Comparison of ENCODE assay signal across 1 cellular context in the genomic region with DNA sequence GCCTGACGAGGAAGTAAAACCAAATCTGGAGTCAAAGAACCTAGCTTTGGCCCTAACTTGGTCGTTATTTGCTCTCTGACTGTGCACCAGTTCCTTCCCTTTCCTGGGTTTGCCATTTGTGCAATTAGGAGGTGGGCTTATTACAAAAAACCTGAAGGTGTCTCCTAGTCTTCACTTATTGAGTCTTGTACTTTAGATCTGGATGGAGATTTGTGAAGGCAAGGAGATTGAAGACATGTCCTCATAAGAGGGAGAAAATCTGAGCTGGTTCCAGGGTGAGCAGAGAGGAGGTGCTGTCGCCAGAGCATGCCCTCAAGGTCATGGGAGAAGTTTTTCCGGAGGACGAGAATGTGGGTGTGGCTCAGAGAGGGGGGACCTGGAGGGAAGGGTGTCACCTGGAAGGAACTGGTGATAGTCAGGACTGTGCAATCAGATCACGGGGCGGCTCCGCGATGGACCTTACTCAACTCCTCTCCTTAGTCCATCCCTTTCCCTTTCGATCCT.
TF ChIP-seq lines count a peak whose summit lies in the region.

No MANE protein-coding gene starts in this region.

TF ChIP-seq in K562, 482 proteins besides CTCF, POLR2A, EP300 and RAD21 (continued from another document and continues in another):
- TF ChIP-seq EHMT2 (IDR thresholded peaks at IDR 0.05) (peak; percentile 69), HLTF (IDR thresholded peaks at IDR 0.05) (peak; percentile 67), FOSL1 (tag; conservative IDR thresholded peaks at IDR 0.05) (0 out of 2 replicates have a peak, but pooled peaks have one; percentile 23), SIN3B (IDR thresholded peaks at IDR 0.05; ENCODE audit: low read depth) (peak; percentile 31; the same call in 1 of the 2 replicates), JUND (IDR thresholded peaks at IDR 0.05; ENCODE audit: borderline replicate concordance, low read depth, low read length) (peak; percentile 4; the same call in 1 of the 2 replicates), JUND (tag; IDR thresholded peaks at IDR 0.05; ENCODE audit: borderline replicate concordance, low read depth, low read length) (peak; percentile 58; the same call in 1 of the 3 replicates), TBL1XR1 (IDR thresholded peaks at IDR 0.05; ENCODE audit: low read length in 2 of 2) (no peak; a peak in 1 of 4 replicates), C11orf30 (IDR thresholded peaks at IDR 0.05; ENCODE audit: low read depth) (no peak), NCOR1 (IDR thresholded peaks at IDR 0.05) (0 out of 2 replicates have a peak, but pooled peaks have one; percentile 4), SOX6 (IDR thresholded peaks at IDR 0.05) (peak; percentile 51; the same call in 1 of the 2 replicates), DPF2 (IDR thresholded peaks at IDR 0.05) (peak; percentile 73), GTF2E2 (tag; IDR thresholded peaks at IDR 0.05) (no peak), ARID4B (CRISPR knock-in tag; IDR thresholded peaks at IDR 0.05) (peak; percentile 28; the same call in 1 of the 2 replicates), TOE1 (IDR thresholded peaks at IDR 0.05; ENCODE audit: borderline replicate concordance) (peak; percentile 66; the same call in 1 of the 2 replicates), TOE1 (CRISPR knock-in tag; IDR thresholded peaks at IDR 0.05; ENCODE audit: borderline replicate concordance, low read depth) (no peak), SMARCE1 (IDR thresholded peaks at IDR 0.05) (peak; percentile 43; the same call in 1 of the 2 replicates), ZNF79 (CRISPR knock-in tag; IDR thresholded peaks at IDR 0.05; ENCODE audit: low read depth) (no peak), BDP1 (IDR thresholded peaks at IDR 0.05; ENCODE audit: insufficient read depth, insufficient read length) (no peak), SETDB1 (IDR thresholded peaks at IDR 0.05; ENCODE audit: low read length) (no peak), ETV1 (tag; conservative IDR thresholded peaks at IDR 0.05; ENCODE audit: low read depth) (peak; percentile 25), CREB3 (tag; conservative IDR thresholded peaks at IDR 0.05; ENCODE audit: low read depth) (no peak), HDAC1 (IDR thresholded peaks at IDR 0.05) (peak in 1 of 2 experiments; percentile 75; a peak in 1 of 4 replicates), ZNF174 (CRISPR knock-in tag; IDR thresholded peaks at IDR 0.05) (no peak), TEAD2 (tag; IDR thresholded peaks at IDR 0.05) (no peak), ARNT (IDR thresholded peaks at IDR 0.05) (0 out of 4 replicates have a peak, but pooled peaks of 1 of the 2 experiments have one; percentile 30), GABPA (tag; conservative IDR thresholded peaks at IDR 0.05; ENCODE audit: low read depth) (peak; percentile 77), SPI1 (IDR thresholded peaks at IDR 0.05; ENCODE audit: borderline replicate concordance, low read depth, low read length) (peak; percentile 20; the same call in 1 of the 2 replicates), ZC3H11A (IDR thresholded peaks at IDR 0.05; ENCODE audit: low read depth, low read length) (no peak), RBM25 (IDR thresholded peaks at IDR 0.05; ENCODE audit: low read depth, low read length, severe bottlenecking) (no peak), NR2C2 (CRISPR knock-in tag; IDR thresholded peaks at IDR 0.05) (no peak), NR2C2 (tag; IDR thresholded peaks at IDR 0.05) (peak; percentile 96), SAP30 (IDR thresholded peaks at IDR 0.05; ENCODE audit: borderline replicate concordance, insufficient read depth, low read depth, low read length, poor library complexity, severe bottlenecking) (peak; percentile 12), STAT5A (IDR thresholded peaks at IDR 0.05; ENCODE audit: borderline replicate concordance, low read length) (no peak), SMARCA4 (IDR thresholded peaks at IDR 0.05) (peak; percentile 43; the same call in 1 of the 2 replicates), ZNF764 (CRISPR knock-in tag; IDR thresholded peaks at IDR 0.05; ENCODE audit: low read depth) (peak; percentile 91), PML (IDR thresholded peaks at IDR 0.05; ENCODE audit: low read length) (no peak), NR2C1 (IDR thresholded peaks at IDR 0.05) (peak; percentile 91), NR2C1 (tag; IDR thresholded peaks at IDR 0.05) (peak; percentile 90), IRF2 (CRISPR knock-in tag; IDR thresholded peaks at IDR 0.05) (no peak), YBX1 (IDR thresholded peaks at IDR 0.05) (no peak), MTA3 (IDR thresholded peaks at IDR 0.05; ENCODE audit: borderline replicate concordance) (peak; percentile 21; the same call in 1 of the 2 replicates), ZEB2 (IDR thresholded peaks at IDR 0.05) (peak; percentile 94), HCFC1 (IDR thresholded peaks at IDR 0.05; ENCODE audit: low read depth, low read length) (no peak), KDM1A (IDR thresholded peaks at IDR 0.05) (peak; percentile 71 to 80), ZNF24 (IDR thresholded peaks at IDR 0.05) (no peak), NRF1 (conservative IDR thresholded peaks at IDR 0.05 in 1 of 2, IDR thresholded peaks at IDR 0.05 in 1 of 2) (peak; percentile 62 to 74; a peak in 3 of 4 replicates), ATF7 (IDR thresholded peaks at IDR 0.05) (peak; percentile 84; the same call in 1 of the 2 replicates), JUN (IDR thresholded peaks at IDR 0.05; ENCODE audit: borderline replicate concordance, low read depth, low read length) (0 out of 2 replicates have a peak, but pooled peaks have one; percentile 7), JUN (CRISPR knock-in tag; IDR thresholded peaks at IDR 0.05; ENCODE audit: borderline replicate concordance) (no peak), MYC (IDR thresholded peaks at IDR 0.05; ENCODE audit: low read depth, low read length) (peak; percentile 48), MYC (CRISPR knock-in tag; IDR thresholded peaks at IDR 0.05; ENCODE audit: borderline replicate concordance, low read depth) (no peak)
- TF ChIP-seq, protein P1, sequence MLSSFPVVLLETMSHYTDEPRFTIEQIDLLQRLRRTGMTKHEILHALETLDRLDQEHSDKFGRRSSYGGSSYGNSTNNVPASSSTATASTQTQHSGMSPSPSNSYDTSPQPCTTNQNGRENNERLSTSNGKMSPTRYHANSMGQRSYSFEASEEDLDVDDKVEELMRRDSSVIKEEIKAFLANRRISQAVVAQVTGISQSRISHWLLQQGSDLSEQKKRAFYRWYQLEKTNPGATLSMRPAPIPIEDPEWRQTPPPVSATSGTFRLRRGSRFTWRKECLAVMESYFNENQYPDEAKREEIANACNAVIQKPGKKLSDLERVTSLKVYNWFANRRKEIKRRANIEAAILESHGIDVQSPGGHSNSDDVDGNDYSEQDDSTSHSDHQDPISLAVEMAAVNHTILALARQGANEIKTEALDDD (IDR thresholded peaks at IDR 0.05): 0 out of 2 replicates have a peak, but pooled peaks have one; percentile 39
- TF ChIP-seq, protein P2, sequence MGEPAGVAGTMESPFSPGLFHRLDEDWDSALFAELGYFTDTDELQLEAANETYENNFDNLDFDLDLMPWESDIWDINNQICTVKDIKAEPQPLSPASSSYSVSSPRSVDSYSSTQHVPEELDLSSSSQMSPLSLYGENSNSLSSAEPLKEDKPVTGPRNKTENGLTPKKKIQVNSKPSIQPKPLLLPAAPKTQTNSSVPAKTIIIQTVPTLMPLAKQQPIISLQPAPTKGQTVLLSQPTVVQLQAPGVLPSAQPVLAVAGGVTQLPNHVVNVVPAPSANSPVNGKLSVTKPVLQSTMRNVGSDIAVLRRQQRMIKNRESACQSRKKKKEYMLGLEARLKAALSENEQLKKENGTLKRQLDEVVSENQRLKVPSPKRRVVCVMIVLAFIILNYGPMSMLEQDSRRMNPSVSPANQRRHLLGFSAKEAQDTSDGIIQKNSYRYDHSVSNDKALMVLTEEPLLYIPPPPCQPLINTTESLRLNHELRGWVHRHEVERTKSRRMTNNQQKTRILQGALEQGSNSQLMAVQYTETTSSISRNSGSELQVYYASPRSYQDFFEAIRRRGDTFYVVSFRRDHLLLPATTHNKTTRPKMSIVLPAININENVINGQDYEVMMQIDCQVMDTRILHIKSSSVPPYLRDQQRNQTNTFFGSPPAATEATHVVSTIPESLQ (CRISPR knock-in tag; IDR thresholded peaks at IDR 0.05): 0 out of 2 replicates have a peak, but pooled peaks have one; percentile 6
- TF ChIP-seq, protein P3, sequence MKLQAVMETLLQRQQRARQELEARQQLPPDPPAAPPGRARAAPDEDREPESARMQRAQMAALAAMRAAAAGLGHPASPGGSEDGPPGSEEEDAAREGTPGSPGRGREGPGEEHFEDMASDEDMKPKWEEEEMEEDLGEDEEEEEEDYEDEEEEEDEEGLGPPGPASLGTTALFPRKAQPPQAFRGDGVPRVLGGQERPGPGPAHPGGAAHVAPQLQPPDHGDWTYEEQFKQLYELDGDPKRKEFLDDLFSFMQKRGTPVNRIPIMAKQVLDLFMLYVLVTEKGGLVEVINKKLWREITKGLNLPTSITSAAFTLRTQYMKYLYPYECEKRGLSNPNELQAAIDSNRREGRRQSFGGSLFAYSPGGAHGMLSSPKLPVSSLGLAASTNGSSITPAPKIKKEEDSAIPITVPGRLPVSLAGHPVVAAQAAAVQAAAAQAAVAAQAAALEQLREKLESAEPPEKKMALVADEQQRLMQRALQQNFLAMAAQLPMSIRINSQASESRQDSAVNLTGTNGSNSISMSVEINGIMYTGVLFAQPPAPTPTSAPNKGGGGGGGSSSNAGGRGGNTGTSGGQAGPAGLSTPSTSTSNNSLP (IDR thresholded peaks at IDR 0.05; ENCODE audit: borderline replicate concordance, low read depth, low read length): no peak
